Comparison of ENCODE assay signal across 7 cellular contexts in genomic region chr5:40676643-40677333, GRCh38. TPM values are rescaled to one million over a fixed set of nuclear protein-coding genes. Genes with fewer than 3 reads are reported as not detected.
DNase-seq lines count a peak whose midpoint lies in the region; ATAC-seq, FAIRE-seq and TF ChIP-seq lines count a peak whose summit lies in the region.

No MANE protein-coding gene starts in this region.

- FAIRE-seq in frontal cortex (lab: Jason Lieb, UNC): no peak

- peaks cover 13% of the 10 kb centered on the region for H3K36me3 Mint-ChIP-seq in T-helper 17 cell (ENCODE audit: low read depth)
- H3K36me3 Mint-ChIP-seq in stimulated activated effector memory CD8-positive, alpha-beta T cell treated with anti-CD3 and anti-CD28 coated beads, Interleukin-12 subunit alpha, Interleukin-12 subunit beta, amount 100 ng/mL, for 72 hours: peaks cover 33% of the 10 kb centered on the region

- ATAC-seq in T-helper 17 cell (no peak), foreskin keratinocyte (peak; percentile 0)
- no peak for ATAC-seq in stimulated activated effector memory CD8-positive, alpha-beta T cell treated with anti-CD3 and anti-CD28 coated beads, Interleukin-12 subunit alpha, Interleukin-12 subunit beta, amount 100 ng/mL, for 72 hours

- no peak overlapping the region for H3K4me3 ChIP-seq in HFF-Myc (replicated peaks; ENCODE audit: low read depth, low read length)

- DNase-seq in HFF-Myc (ENCODE audit: extremely low read depth, low read depth) (peak; percentile 42), T-helper 17 cell (no peak), foreskin keratinocyte (peak in 1 of 2 donors; percentile 67), GM13977 (ENCODE audit: low spot score) (no peak), NCI-H510A treated with DMSO at 0.1 percent for 48 hours (lab: John Stamatoyannopoulos, UW) (no peak), frontal cortex (ENCODE audit: low spot score in 2 of 2) (no peak)
- DNase-seq in stimulated activated effector memory CD8-positive, alpha-beta T cell treated with anti-CD3 and anti-CD28 coated beads, Interleukin-12 subunit alpha, Interleukin-12 subunit beta, amount 100 ng/mL, for 72 hours (ENCODE audit: low spot score in 2 of 2): no peak

- no peak for TF ChIP-seq CTCF in HFF-Myc (IDR thresholded peaks at IDR 0.05; ENCODE audit: low read depth, low read length, missing control alignments)
- no peak for TF ChIP-seq CTCF in foreskin keratinocyte (conservative IDR thresholded peaks at IDR 0.05)
- no peak for TF ChIP-seq CTCF in GM13977 (IDR thresholded peaks at IDR 0.05; ENCODE audit: extremely low read depth, insufficient read depth, missing control alignments)

- H3K9me3 Mint-ChIP-seq in stimulated activated effector memory CD8-positive, alpha-beta T cell treated with anti-CD3 and anti-CD28 coated beads, Interleukin-12 subunit alpha, Interleukin-12 subunit beta, amount 100 ng/mL, for 72 hours: no peaks in the 10 kb centered on the region

- in situ Hi-C loops in GM13977 (cut with MboI; ENCODE audit: low pct_unique_long_range_greater_than_20kb, low sequenced_read_pairs, unreplicated experiment): loop anchor here (25.0 kb wide), 1 partner anchor 964 kb away; no protein-coding TSS in a partner anchor

- H3K27ac Mint-ChIP-seq in T-helper 17 cell: peak overlapping the region; percentile 91
- no peak overlapping the region for H3K27ac Mint-ChIP-seq in stimulated activated effector memory CD8-positive, alpha-beta T cell treated with anti-CD3 and anti-CD28 coated beads, Interleukin-12 subunit alpha, Interleukin-12 subunit beta, amount 100 ng/mL, for 72 hours

- H3K27me3 Mint-ChIP-seq in T-helper 17 cell: no peaks in the 10 kb centered on the region

- H3K4me1 ChIP-seq in foreskin keratinocyte: peaks cover 20% of the 10 kb centered on the region

- H3K27me3 ChIP-seq in foreskin keratinocyte: no peaks in the 10 kb centered on the region

- H3K9me3 ChIP-seq in T-helper 17 cell (ENCODE audit: control insufficient read depth, low read length, poor library complexity, severe bottlenecking): no peaks in the 10 kb centered on the region

- no peak overlapping the region for H3K27ac ChIP-seq in foreskin keratinocyte

- H3K4me1 Mint-ChIP-seq in T-helper 17 cell: peaks cover 47% of the 10 kb centered on the region
- H3K4me1 Mint-ChIP-seq in stimulated activated effector memory CD8-positive, alpha-beta T cell treated with anti-CD3 and anti-CD28 coated beads, Interleukin-12 subunit alpha, Interleukin-12 subunit beta, amount 100 ng/mL, for 72 hours: peaks cover 57% of the 10 kb centered on the region

- peak overlapping the region; percentile 31 for H3K4me3 Mint-ChIP-seq in T-helper 17 cell
- H3K4me3 Mint-ChIP-seq in stimulated activated effector memory CD8-positive, alpha-beta T cell treated with anti-CD3 and anti-CD28 coated beads, Interleukin-12 subunit alpha, Interleukin-12 subunit beta, amount 100 ng/mL, for 72 hours: peak overlapping the region; percentile 99

RNA-seq across cellular contexts. Expression of gene PTGER4, which starts 2.9 kb away (rescaled TPM):
- total RNA-seq in T-helper 17 cell (100 to 1,000 TPM; 314 to 339 TPM), foreskin keratinocyte (4.2 and 7.3 TPM in 2 replicates), frontal cortex (1.6 TPM)
- 0.72 and 1.4 TPM in 2 replicates for polyA plus RNA-seq in foreskin keratinocyte

Comparison
In these comparisons a context has a peak if more than half of its experiments do, and no peak if none do; other contexts are left out.
1. RNA of gene PTGER4, which starts 2.9 kb away (total RNA-seq): 314 to 339 TPM in T-helper 17 cell; 4.2 to 7.3 TPM in foreskin keratinocyte and 1.6 TPM in frontal cortex (single experiment); every median in the first group is over 10 times any median in the second.